In genomic region chr12:7190268-7191055, GRCh38 we compare ENCODE assay signal across 8 cellular contexts. TPM values are rescaled to one million over a fixed set of nuclear protein-coding genes. Genes with fewer than 3 reads are reported as not detected.
DNase-seq lines count a peak whose midpoint lies in the region; ATAC-seq and TF ChIP-seq lines count a peak whose summit lies in the region.

No MANE protein-coding gene starts in this region.

- H4K20me1 ChIP-seq in hepatocyte (ENCODE audit: insufficient read depth, poor library complexity, severe bottlenecking): no peaks in the 10 kb centered on the region

- peak overlapping the region; percentile 96 for H3K4me2 ChIP-seq in hepatocyte

- H2AFZ ChIP-seq in hepatocyte: peak overlapping the region; percentile 89

- H3K27ac ChIP-seq in adrenal gland (peak overlapping the region in 4 of 5 donors; percentile 74 to 95 (median 93)), hepatocyte (no peak overlapping the region), psoas muscle (peak overlapping the region; percentile 99)

- intact Hi-C loops in adrenal gland (cut with DNase I) (no loop called here), psoas muscle (cut with DNase I) (loop anchor here in 1 of 2 donors (10.0 kb wide), 1 partner anchor 844 kb away; the partner anchor contains the start of gene FOXJ2)

- peak; percentile 60 for DNase-seq in NCI-H82 (lab: John Stamatoyannopoulos, UW)
- DNase-seq in NCI-H82 treated with DMSO at 0.1 percent for 48 hours (lab: John Stamatoyannopoulos, UW; ENCODE audit: unreplicated experiment): no peak
- DNase-seq in NCI-H187 (lab: John Stamatoyannopoulos, UW): peak; percentile 35 to 36
- peak in 6 of 7 donors; percentile 35 to 56 (median 48) for DNase-seq in adrenal gland
- DNase-seq in hepatocyte (ENCODE audit: low spot score): peak; percentile 39
- peak; percentile 38 to 68 for DNase-seq in psoas muscle
- DNase-seq in SK-N-DZ (ENCODE audit: low spot score): no peak

- peak overlapping the region; percentile 71 to 91 (median 86) for H3K4me3 ChIP-seq in adrenal gland
- peak overlapping the region; percentile 70 for H3K4me3 ChIP-seq in hepatocyte
- peak overlapping the region; percentile 99 for H3K4me3 ChIP-seq in psoas muscle

- no peaks in the 10 kb centered on the region for H3K27me3 ChIP-seq in adrenal gland
- H3K27me3 ChIP-seq in hepatocyte: no peaks in the 10 kb centered on the region
- no peaks in the 10 kb centered on the region for H3K27me3 ChIP-seq in psoas muscle (ENCODE audit: insufficient read depth in 3 of 3, low read length in 2 of 3)

- H3K9me3 ChIP-seq in adrenal gland (replicated peaks in 1 of 3): no peaks in the 10 kb centered on the region
- no peaks in the 10 kb centered on the region for H3K9me3 ChIP-seq in hepatocyte (ENCODE audit: low read depth)
- no peaks in the 10 kb centered on the region for H3K9me3 ChIP-seq in psoas muscle

- H3K36me3 ChIP-seq in adrenal gland (replicated peaks in 1 of 2) (peaks cover 0 to 15% of the 10 kb centered on the region in 2 donors), hepatocyte (replicated peaks; ENCODE audit: insufficient read depth, low read depth) (peaks cover 3% of the 10 kb centered on the region), psoas muscle (ENCODE audit: insufficient read depth in 1 of 2, low read depth in 1 of 2) (peaks cover 4 to 46% of the 10 kb centered on the region in 2 donors)

- no peak for TF ChIP-seq POLR2A in adrenal gland (IDR thresholded peaks at IDR 0.05)

- peaks cover 30% of the 10 kb centered on the region for H3K79me2 ChIP-seq in hepatocyte

- ATAC-seq in psoas muscle: peak in 2 of 4 donors; percentile 6 to 13
- ATAC-seq in HG02884 (IDR thresholded peaks at IDR 0.05; ENCODE audit: unreplicated experiment): no peak

- H3K4me1 ChIP-seq in adrenal gland (replicated peaks in 1 of 2): peaks cover 10 to 17% of the 10 kb centered on the region in 2 donors
- H3K4me1 ChIP-seq in hepatocyte (ENCODE audit: insufficient read depth): peaks cover 13% of the 10 kb centered on the region
- peaks cover 20% of the 10 kb centered on the region for H3K4me1 ChIP-seq in psoas muscle

- no peak for TF ChIP-seq CTCF in adrenal gland (IDR thresholded peaks at IDR 0.05)
- no peak for TF ChIP-seq CTCF in hepatocyte (IDR thresholded peaks at IDR 0.05; ENCODE audit: poor library complexity)
- TF ChIP-seq CTCF in psoas muscle (IDR thresholded peaks at IDR 0.05): no peak

- H3K9me2 ChIP-seq in hepatocyte (replicated peaks; ENCODE audit: insufficient read depth): no peaks in the 10 kb centered on the region

- WGBS in adrenal gland, 4 donors: 28 to 55% (median 34%) methylated on average over 7 to 17 of the region's 17 CpGs
- WGBS in hepatocyte (ENCODE audit: low lambda C conversion rate, missing lambda C conversion rate): 25% methylated on average over 17 of the region's 17 CpGs
- WGBS in psoas muscle, 3 donors: 24 to 37% (median 25%) methylated on average over 17 of the region's 17 CpGs

RNA-seq across cellular contexts. Expression of gene PEX5, which starts 1.0 kb away (rescaled TPM):
- 10 to 100 TPM; 29.8 to 65.0 (median 50.6) TPM for total RNA-seq in adrenal gland
- polyA plus RNA-seq in adrenal gland: 10 to 100 TPM; 22.4 to 31.5 (median 23.4) TPM
- total RNA-seq in hepatocyte: 28.3 and 32.6 TPM in 2 replicates
- polyA plus RNA-seq in hepatocyte: 15.0 and 17.3 TPM in 2 replicates
- 100 to 1,000 TPM in 2 of 4 donors, 10 to 100 TPM in 2; 54.6 to 103 (median 94.2) TPM for total RNA-seq in psoas muscle
- 10 to 100 TPM; 51.9 to 98.9 (median 73.0) TPM for polyA plus RNA-seq in psoas muscle
- polyA plus RNA-seq in SK-N-DZ (2014; cell fraction: cytosol; rRNA removed): 52.0 and 59.3 TPM in 2 replicates
- 64.2 and 65.4 TPM in 2 replicates for polyA plus RNA-seq in SK-N-DZ (2014; cell fraction: nucleus; rRNA removed)

Comparison
In these comparisons a context has a peak if more than half of its experiments do, and no peak if none do; other contexts are left out.
1. DNase-seq: peak in NCI-H82 (single experiment), NCI-H187 (2 of 2), adrenal gland (6 of 7), hepatocyte (single experiment) and psoas muscle (2 of 2); none in NCI-H82 treated with DMSO at 0.1 percent for 48 hours (single experiment) and SK-N-DZ (single experiment).
2. Peak in every context shown above with its lines, with median percentiles within 50 percentile points of each other: H3K4me3 ChIP-seq.